Comparison of ENCODE assay signal across 2 cellular contexts in the genomic region with DNA sequence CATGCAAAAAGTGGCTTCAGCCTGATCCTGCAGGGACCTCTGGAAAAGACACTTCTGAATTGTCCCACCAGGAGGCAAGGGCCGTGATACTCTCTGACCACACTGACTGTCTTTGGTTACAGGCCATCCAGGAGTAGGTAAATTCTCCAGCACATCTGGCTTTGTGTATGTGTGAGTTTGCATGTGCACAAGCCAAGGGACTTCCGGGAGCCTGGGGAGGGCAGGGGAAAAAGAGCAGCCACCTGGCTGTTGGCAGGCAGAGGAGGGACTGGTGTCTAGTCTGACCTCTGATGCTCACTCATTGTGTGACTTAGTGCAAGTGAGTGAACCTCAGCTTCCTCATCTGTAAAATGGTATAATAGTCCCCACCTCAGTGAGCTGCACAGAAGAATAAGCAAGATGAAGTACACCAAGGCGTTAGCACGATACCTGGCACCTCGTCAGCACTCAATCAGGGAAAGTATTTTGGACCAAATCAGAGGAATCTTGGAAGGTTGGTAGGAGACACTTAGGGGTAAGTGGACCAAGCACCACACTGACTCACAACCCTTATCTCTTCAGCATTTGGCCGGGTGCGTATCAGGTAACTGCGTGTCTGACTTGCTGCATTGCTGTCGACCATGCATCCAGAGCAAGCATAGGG.
TF ChIP-seq lines count a peak whose summit lies in the region.

No MANE protein-coding gene starts in this region.

TF ChIP-seq in K562, 482 proteins besides CTCF, POLR2A, EP300 and RAD21 (continued from another document and continues in another):
- TF ChIP-seq, protein P1, sequence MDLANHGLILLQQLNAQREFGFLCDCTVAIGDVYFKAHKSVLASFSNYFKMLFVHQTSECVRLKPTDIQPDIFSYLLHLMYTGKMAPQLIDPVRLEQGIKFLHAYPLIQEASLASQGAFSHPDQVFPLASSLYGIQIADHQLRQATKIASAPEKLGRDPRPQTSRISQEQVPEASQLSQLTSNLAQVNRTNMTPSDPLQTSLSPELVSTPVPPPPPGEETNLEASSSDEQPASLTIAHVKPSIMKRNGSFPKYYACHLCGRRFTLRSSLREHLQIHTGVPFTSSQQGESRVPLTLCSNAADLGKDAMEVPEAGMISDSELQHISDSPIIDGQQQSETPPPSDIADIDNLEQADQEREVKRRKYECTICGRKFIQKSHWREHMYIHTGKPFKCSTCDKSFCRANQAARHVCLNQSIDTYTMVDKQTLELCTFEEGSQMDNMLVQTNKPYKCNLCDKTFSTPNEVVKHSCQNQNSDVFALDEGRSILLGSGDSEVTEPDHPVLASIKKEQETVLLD (IDR thresholded peaks at IDR 0.05), result no peak
- TF ChIP-seq SMARCA4 (IDR thresholded peaks at IDR 0.05) (peak; percentile 75), POLR2G (IDR thresholded peaks at IDR 0.05; ENCODE audit: low read depth, low read length) (no peak), ILK (tag; IDR thresholded peaks at IDR 0.05; ENCODE audit: borderline replicate concordance, low read depth) (no peak), RBM34 (IDR thresholded peaks at IDR 0.05; ENCODE audit: borderline replicate concordance, insufficient read depth, low read length) (no peak), PURB (CRISPR knock-in tag; IDR thresholded peaks at IDR 0.05; ENCODE audit: low read depth) (no peak), ZEB2 (IDR thresholded peaks at IDR 0.05) (no peak), TEAD4 (IDR thresholded peaks at IDR 0.05; ENCODE audit: low read length) (peak; percentile 53; the same call in 1 of the 2 replicates), TEAD4 (CRISPR knock-in tag; IDR thresholded peaks at IDR 0.05; ENCODE audit: borderline replicate concordance) (no peak), CREM (IDR thresholded peaks at IDR 0.05; ENCODE audit: low read depth) (peak; percentile 54; the same call in 1 of the 2 replicates), KDM1A (IDR thresholded peaks at IDR 0.05) (peak; percentile 71 to 89), SETDB1 (IDR thresholded peaks at IDR 0.05; ENCODE audit: low read length) (no peak), FOXM1 (IDR thresholded peaks at IDR 0.05; ENCODE audit: low read depth) (no peak), FOXM1 (CRISPR knock-in tag; IDR thresholded peaks at IDR 0.05; ENCODE audit: low read depth) (no peak), PCBP2 (IDR thresholded peaks at IDR 0.05; ENCODE audit: low read depth, low read length, poor library complexity, severe bottlenecking) (no peak), SMARCE1 (IDR thresholded peaks at IDR 0.05) (peak; percentile 68; the same call in 1 of the 2 replicates), ZNF224 (CRISPR knock-in tag; IDR thresholded peaks at IDR 0.05) (no peak), TCF3 (CRISPR knock-in tag; IDR thresholded peaks at IDR 0.05) (peak; percentile 62), TCF7L2 (IDR thresholded peaks at IDR 0.05; ENCODE audit: low read depth, low read length) (no peak), NFXL1 (CRISPR knock-in tag; IDR thresholded peaks at IDR 0.05) (no peak), ELF2 (CRISPR knock-in tag; IDR thresholded peaks at IDR 0.05) (no peak), RBFOX2 (IDR thresholded peaks at IDR 0.05; ENCODE audit: low read depth, low read length) (no peak), DPF2 (IDR thresholded peaks at IDR 0.05) (peak; percentile 83), OTX1 (CRISPR knock-in tag; IDR thresholded peaks at IDR 0.05) (no peak), RBM22 (IDR thresholded peaks at IDR 0.05; ENCODE audit: low read depth, low read length, poor library complexity, severe bottlenecking) (no peak), CBFA2T3 (IDR thresholded peaks at IDR 0.05) (peak; percentile 61), NCOA2 (IDR thresholded peaks at IDR 0.05; ENCODE audit: partially characterized antibody in 2 of 2) (no peak), ZKSCAN8 (CRISPR knock-in tag; IDR thresholded peaks at IDR 0.05) (no peak), JUND (IDR thresholded peaks at IDR 0.05; ENCODE audit: borderline replicate concordance, low read depth, low read length) (peak; percentile 87), JUND (tag; IDR thresholded peaks at IDR 0.05; ENCODE audit: borderline replicate concordance, low read depth, low read length) (peak; percentile 85; the same call in 2 of the 3 replicates), ARID1B (IDR thresholded peaks at IDR 0.05) (peak; percentile 77), ZNF24 (IDR thresholded peaks at IDR 0.05) (0 out of 2 replicates have a peak, but pooled peaks have one; percentile 23), NCOA6 (IDR thresholded peaks at IDR 0.05) (no peak), NR4A1 (CRISPR knock-in tag; IDR thresholded peaks at IDR 0.05) (no peak), NR4A1 (tag; IDR thresholded peaks at IDR 0.05) (no peak), GATAD2A (IDR thresholded peaks at IDR 0.05) (no peak)
- TF ChIP-seq, protein P2, sequence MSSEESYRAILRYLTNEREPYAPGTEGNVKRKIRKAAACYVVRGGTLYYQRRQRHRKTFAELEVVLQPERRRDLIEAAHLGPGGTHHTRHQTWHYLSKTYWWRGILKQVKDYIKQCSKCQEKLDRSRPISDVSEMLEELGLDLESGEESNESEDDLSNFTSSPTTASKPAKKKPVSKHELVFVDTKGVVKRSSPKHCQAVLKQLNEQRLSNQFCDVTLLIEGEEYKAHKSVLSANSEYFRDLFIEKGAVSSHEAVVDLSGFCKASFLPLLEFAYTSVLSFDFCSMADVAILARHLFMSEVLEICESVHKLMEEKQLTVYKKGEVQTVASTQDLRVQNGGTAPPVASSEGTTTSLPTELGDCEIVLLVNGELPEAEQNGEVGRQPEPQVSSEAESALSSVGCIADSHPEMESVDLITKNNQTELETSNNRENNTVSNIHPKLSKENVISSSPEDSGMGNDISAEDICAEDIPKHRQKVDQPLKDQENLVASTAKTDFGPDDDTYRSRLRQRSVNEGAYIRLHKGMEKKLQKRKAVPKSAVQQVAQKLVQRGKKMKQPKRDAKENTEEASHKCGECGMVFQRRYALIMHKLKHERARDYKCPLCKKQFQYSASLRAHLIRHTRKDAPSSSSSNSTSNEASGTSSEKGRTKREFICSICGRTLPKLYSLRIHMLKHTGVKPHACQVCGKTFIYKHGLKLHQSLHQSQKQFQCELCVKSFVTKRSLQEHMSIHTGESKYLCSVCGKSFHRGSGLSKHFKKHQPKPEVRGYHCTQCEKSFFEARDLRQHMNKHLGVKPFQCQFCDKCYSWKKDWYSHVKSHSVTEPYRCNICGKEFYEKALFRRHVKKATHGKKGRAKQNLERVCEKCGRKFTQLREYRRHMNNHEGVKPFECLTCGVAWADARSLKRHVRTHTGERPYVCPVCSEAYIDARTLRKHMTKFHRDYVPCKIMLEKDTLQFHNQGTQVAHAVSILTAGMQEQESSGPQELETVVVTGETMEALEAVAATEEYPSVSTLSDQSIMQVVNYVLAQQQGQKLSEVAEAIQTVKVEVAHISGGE (CRISPR knock-in tag; IDR thresholded peaks at IDR 0.05), result no peak
- TF ChIP-seq, protein P3, sequence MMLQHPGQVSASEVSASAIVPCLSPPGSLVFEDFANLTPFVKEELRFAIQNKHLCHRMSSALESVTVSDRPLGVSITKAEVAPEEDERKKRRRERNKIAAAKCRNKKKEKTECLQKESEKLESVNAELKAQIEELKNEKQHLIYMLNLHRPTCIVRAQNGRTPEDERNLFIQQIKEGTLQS (IDR thresholded peaks at IDR 0.05), result peak; percentile 46; the same call in 1 of the 2 replicates
- TF ChIP-seq, protein P3 (CRISPR knock-in tag; conservative IDR thresholded peaks at IDR 0.05), result 0 out of 2 replicates have a peak, but pooled peaks have one; percentile 43

TF ChIP-seq in SK-N-SH treated with all-trans-retinoic acid at 6 μM for 48 hours, 23 proteins besides CTCF, POLR2A, EP300 and RAD21 (continued from another document):
- TF ChIP-seq, protein P4, sequence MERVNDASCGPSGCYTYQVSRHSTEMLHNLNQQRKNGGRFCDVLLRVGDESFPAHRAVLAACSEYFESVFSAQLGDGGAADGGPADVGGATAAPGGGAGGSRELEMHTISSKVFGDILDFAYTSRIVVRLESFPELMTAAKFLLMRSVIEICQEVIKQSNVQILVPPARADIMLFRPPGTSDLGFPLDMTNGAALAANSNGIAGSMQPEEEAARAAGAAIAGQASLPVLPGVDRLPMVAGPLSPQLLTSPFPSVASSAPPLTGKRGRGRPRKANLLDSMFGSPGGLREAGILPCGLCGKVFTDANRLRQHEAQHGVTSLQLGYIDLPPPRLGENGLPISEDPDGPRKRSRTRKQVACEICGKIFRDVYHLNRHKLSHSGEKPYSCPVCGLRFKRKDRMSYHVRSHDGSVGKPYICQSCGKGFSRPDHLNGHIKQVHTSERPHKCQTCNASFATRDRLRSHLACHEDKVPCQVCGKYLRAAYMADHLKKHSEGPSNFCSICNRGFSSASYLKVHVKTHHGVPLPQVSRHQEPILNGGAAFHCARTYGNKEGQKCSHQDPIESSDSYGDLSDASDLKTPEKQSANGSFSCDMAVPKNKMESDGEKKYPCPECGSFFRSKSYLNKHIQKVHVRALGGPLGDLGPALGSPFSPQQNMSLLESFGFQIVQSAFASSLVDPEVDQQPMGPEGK (CRISPR knock-in tag; IDR thresholded peaks at IDR 0.05; ENCODE audit: borderline replicate concordance), result no peak
